In genomic region chr7:105355701-105356100, GRCh38 we compare ENCODE assay signal across 17 cellular contexts.
"Had no signal": no experiment of that assay in that cellular context is flagged by ENCODE, and none has a peak within 500 bp of the region (broad histone marks: within the 10 kb centered on the region; RNA-seq: fewer than 3 reads in every experiment).

No MANE protein-coding gene starts in this region.

- H3K27me3 Mint-ChIP-seq: activated CD4-positive, alpha-beta T cell treated with anti-CD3 and anti-CD28 coated beads, Interleukin-2, amount 10 ng/mL, durations not matched to agents 7 days and 5 days; activated naive CD8-positive, alpha-beta T cell; activated T-cell treated with anti-CD3 and anti-CD28 coated beads, Interleukin-2, amount 50 U/mL, for 24 hours had no signal

- ATAC-seq: esophagus mucosa, psoas muscle, right lobe of liver had no signal

- H3K27ac ChIP-seq: brain microvascular endothelial cell, dorsolateral prefrontal cortex, psoas muscle, right lobe of liver, transverse colon had no signal

- H3K27me3 ChIP-seq: brain microvascular endothelial cell, dorsolateral prefrontal cortex, right lobe of liver, transverse colon had no signal

- H3K27ac Mint-ChIP-seq: mesothelial cell of epicardium had no signal

- H3K9me3 Mint-ChIP-seq: activated T-cell treated with anti-CD3 and anti-CD28 coated beads, Interleukin-2, amount 50 U/mL, for 24 hours had no signal

- H3K4me1 ChIP-seq: right lobe of liver had no signal

- H3K4me3 ChIP-seq: dorsolateral prefrontal cortex, psoas muscle, right lobe of liver, transverse colon had no signal

- H3K36me3 ChIP-seq: brain microvascular endothelial cell, right lobe of liver, transverse colon had no signal

- DNase-seq: activated CD4-positive, alpha-beta T cell treated with anti-CD3 and anti-CD28 coated beads, Interleukin-2, amount 10 ng/mL, durations not matched to agents 7 days and 5 days; activated CD4-positive, CD25-positive, alpha-beta regulatory T cell; activated effector memory CD4-positive, alpha-beta T cell treated with anti-CD3 and anti-CD28 coated beads, Interleukin-2, amount 50 U/mL, for 16 hours; activated T-cell treated with anti-CD3 and anti-CD28 coated beads, Interleukin-2, amount 50 U/mL, for 24 hours; brain microvascular endothelial cell; dorsolateral prefrontal cortex; hypothalamus; nucleus accumbens; psoas muscle; right lobe of liver; stimulated activated CD4-positive, alpha-beta T cell treated with anti-CD3 and anti-CD28 coated beads, Interleukin-1b, Interleukin-23, amount 100 ng/mL, for 48 hours; stimulated activated naive CD4-positive, alpha-beta T cell; substantia nigra; transverse colon had no signal

- H3K9me3 ChIP-seq: psoas muscle, right lobe of liver, transverse colon had no signal

- H3K4me3 Mint-ChIP-seq: activated CD4-positive, alpha-beta T cell treated with anti-CD3 and anti-CD28 coated beads, Interleukin-2, amount 10 ng/mL, durations not matched to agents 7 days and 5 days; activated naive CD8-positive, alpha-beta T cell; activated T-cell treated with anti-CD3 and anti-CD28 coated beads, Interleukin-2, amount 50 U/mL, for 24 hours; mesothelial cell of epicardium had no signal
